ENCODE assay signal across 8 cellular contexts in genomic region chr12:51421266-51421884, GRCh38. TPM values are rescaled to one million over a fixed set of nuclear protein-coding genes. Genes with fewer than 3 reads are reported as not detected.
A peak's percentile ranks its signal among the peaks of the same experiment; 100 is the strongest.
DNase-seq lines count a peak whose midpoint lies in the region; ATAC-seq and TF ChIP-seq lines count a peak whose summit lies in the region.

No MANE protein-coding gene starts in this region.

- no peak overlapping the region for H3K4me3 ChIP-seq in GM12875 (ENCODE audit: low read depth, low read length)
- H3K4me3 ChIP-seq in lower lobe of right lung = no peak overlapping the region
- H3K4me3 ChIP-seq in tibial nerve = no peak overlapping the region

- TF ChIP-seq EP300 in tibial nerve (IDR thresholded peaks at IDR 0.05) = no peak

- intact Hi-C loops in lower lobe of right lung (cut with DNase I) = loop anchor here (5.0 kb wide), 1 partner anchor 111 kb away; no protein-coding TSS in a partner anchor

- DNase-seq in AG08395 (ENCODE audit: low spot score) (peak; percentile 82), NCI-H2081 treated with DMSO at 0.1 percent for 48 hours (lab: John Stamatoyannopoulos, UW) (peak; percentile 32), UCSD-AML1 (lab: John Stamatoyannopoulos, UW; ENCODE audit: unreplicated experiment) (peak; percentile 41), dedifferentiated amniotic fluid mesenchymal stem cell (ENCODE audit: extremely low spot score) (peak; percentile 48), lower lobe of right lung (no peak), tibial nerve (ENCODE audit: low spot score in 2 of 2) (peak in 1 of 2 donors; percentile 52)

- H3K27ac ChIP-seq in lower lobe of right lung = no peak overlapping the region
- H3K27ac ChIP-seq in tibial nerve = no peak overlapping the region

- H3K9me3 ChIP-seq in lower lobe of right lung = no peaks in the 10 kb centered on the region
- H3K9me3 ChIP-seq in tibial nerve = no peaks in the 10 kb centered on the region

- peak; percentile 64 for TF ChIP-seq CTCF in GM12875 (IDR thresholded peaks at IDR 0.05; ENCODE audit: borderline replicate concordance, insufficient read depth, low read depth, low read length)
- peak; percentile 61 for TF ChIP-seq CTCF in lower lobe of right lung (IDR thresholded peaks at IDR 0.05)
- TF ChIP-seq CTCF in tibial nerve (IDR thresholded peaks at IDR 0.05) = peak; percentile 30 to 47 (median 38)

- H3K27me3 ChIP-seq in lower lobe of right lung (ENCODE audit: low read depth) = peaks cover 6% of the 10 kb centered on the region
- peaks cover 0 to 38% of the 10 kb centered on the region in 2 donors for H3K27me3 ChIP-seq in tibial nerve

- 67 to 76% methylated on average over 5 of the region's 5 CpGs for WGBS in tibial nerve, 2 donors

- no peak for TF ChIP-seq POLR2A in tibial nerve (IDR thresholded peaks at IDR 0.05)

- H3K36me3 ChIP-seq in lower lobe of right lung = no peaks in the 10 kb centered on the region
- H3K36me3 ChIP-seq in tibial nerve = no peaks in the 10 kb centered on the region

- H3K4me1 ChIP-seq in lower lobe of right lung (peaks cover 12% of the 10 kb centered on the region), tibial nerve (peaks cover 0 to 14% (median 5%) of the 10 kb centered on the region in 4 donors)

- ATAC-seq in lower lobe of right lung (peak; percentile 56 to 70), GM19395 (IDR thresholded peaks at IDR 0.05; ENCODE audit: unreplicated experiment) (no peak)

RNA-seq across cellular contexts. Expression of gene SLC4A8, which starts 3.3 kb away (rescaled TPM):
- 8.3 TPM for total RNA-seq in lower lobe of right lung
- 1 to 10 TPM in 3 of 4 donors, under 1 TPM in 1; 0.59 to 5.7 (median 1.5) TPM for total RNA-seq in tibial nerve

RNA-seq across cellular contexts. Expression of gene GALNT6, which starts 30.2 kb away (rescaled TPM):
- total RNA-seq in lower lobe of right lung (24.0 TPM), tibial nerve (1 to 10 TPM; 1.0 to 6.3 (median 4.3) TPM)
